8 cellular contexts compared by ENCODE assay signal in genomic region chr1:11935040-11935378, GRCh38. TPM values are rescaled to one million over a fixed set of nuclear protein-coding genes. Genes with fewer than 3 reads are reported as not detected.
DNase-seq lines count a peak whose midpoint lies in the region; ATAC-seq and TF ChIP-seq lines count a peak whose summit lies in the region.

No MANE protein-coding gene starts in this region.

- H3K9me3 ChIP-seq in tibial artery = no peaks in the 10 kb centered on the region

- peaks cover 0 to 53% (median 38%) of the 10 kb centered on the region in 4 donors for H3K4me1 ChIP-seq in tibial artery

- H3K4me1 Mint-ChIP-seq in activated T-cell treated with anti-CD3 and anti-CD28 coated beads, Interleukin-2, amount 50 U/mL, for 4 hours (ENCODE audit: low read depth) = peaks cover 3% of the 10 kb centered on the region
- peaks cover 6% of the 10 kb centered on the region for H3K4me1 Mint-ChIP-seq in activated naive CD8-positive, alpha-beta T cell treated with anti-CD3 and anti-CD28 coated beads for 36 hours

- ATAC-seq in activated T-cell treated with anti-CD3 and anti-CD28 coated beads, Interleukin-2, amount 50 U/mL, for 4 hours = no peak
- ATAC-seq in left lobe of liver (peak; percentile 9), GM21786 (IDR thresholded peaks at IDR 0.05; ENCODE audit: unreplicated experiment) (no peak)

- no peaks in the 10 kb centered on the region for H3K36me3 ChIP-seq in tibial artery

- peak overlapping the region; percentile 78 for H3K4me3 Mint-ChIP-seq in activated T-cell treated with anti-CD3 and anti-CD28 coated beads, Interleukin-2, amount 50 U/mL, for 4 hours
- H3K4me3 Mint-ChIP-seq in activated naive CD8-positive, alpha-beta T cell treated with anti-CD3 and anti-CD28 coated beads for 36 hours = peak overlapping the region; percentile 80

- H3K27me3 Mint-ChIP-seq in activated T-cell treated with anti-CD3 and anti-CD28 coated beads, Interleukin-2, amount 50 U/mL, for 4 hours (ENCODE audit: low read depth) = no peaks in the 10 kb centered on the region
- H3K27me3 Mint-ChIP-seq in activated naive CD8-positive, alpha-beta T cell treated with anti-CD3 and anti-CD28 coated beads for 36 hours = no peaks in the 10 kb centered on the region

- peak overlapping the region; percentile 81 to 87 for H3K27ac ChIP-seq in tibial artery

- H3K4me3 ChIP-seq in tibial artery = peak overlapping the region; percentile 58 to 80

- no peak for DNase-seq in activated T-cell treated with anti-CD3 and anti-CD28 coated beads, Interleukin-2, amount 50 U/mL, for 4 hours
- no peak for DNase-seq in activated T-cell treated with anti-CD3 and anti-CD28 coated beads, Interleukin-2, amount 50 U/mL, for 48 hours
- no peak for DNase-seq in activated naive CD8-positive, alpha-beta T cell treated with anti-CD3 and anti-CD28 coated beads for 36 hours
- no peak for DNase-seq in left lobe of liver (ENCODE audit: low spot score)
- DNase-seq in tibial artery = no peak
- no peak for DNase-seq in NCI-H1436 (lab: John Stamatoyannopoulos, UW)
- DNase-seq in GM19238 (ENCODE audit: insufficient read length, low spot score) = no peak

- TF ChIP-seq CTCF in tibial artery (IDR thresholded peaks at IDR 0.05) = no peak

- no peaks in the 10 kb centered on the region for H3K27me3 ChIP-seq in tibial artery

- H3K27ac Mint-ChIP-seq in activated naive CD8-positive, alpha-beta T cell treated with anti-CD3 and anti-CD28 coated beads for 36 hours = no peak overlapping the region

- intact Hi-C loops in tibial artery (cut with DNase I; ENCODE audit: low total_unique reads) = no loop called here

- no peaks in the 10 kb centered on the region for H3K9me3 Mint-ChIP-seq in activated T-cell treated with anti-CD3 and anti-CD28 coated beads, Interleukin-2, amount 50 U/mL, for 4 hours
- H3K9me3 Mint-ChIP-seq in activated naive CD8-positive, alpha-beta T cell treated with anti-CD3 and anti-CD28 coated beads for 36 hours = no peaks in the 10 kb centered on the region

- no peaks in the 10 kb centered on the region for H3K36me3 Mint-ChIP-seq in activated T-cell treated with anti-CD3 and anti-CD28 coated beads, Interleukin-2, amount 50 U/mL, for 4 hours (ENCODE audit: insufficient read depth)
- H3K36me3 Mint-ChIP-seq in activated naive CD8-positive, alpha-beta T cell treated with anti-CD3 and anti-CD28 coated beads for 36 hours = no peaks in the 10 kb centered on the region

RNA-seq across cellular contexts. Expression of gene PLOD1, which starts 0.5 kb away (rescaled TPM):
- total RNA-seq in activated T-cell treated with anti-CD3 and anti-CD28 coated beads, Interleukin-2, amount 50 U/mL, for 4 hours = 10 to 100 TPM; 11.8 to 20.4 (median 16.1) TPM
- 10 to 100 TPM; 21.9 to 22.5 TPM for total RNA-seq in activated naive CD8-positive, alpha-beta T cell treated with anti-CD3 and anti-CD28 coated beads for 36 hours
- total RNA-seq in left lobe of liver = 70.8 TPM

RNA-seq across cellular contexts. Expression of gene KIAA2013, which starts 8.8 kb away (rescaled TPM):
- total RNA-seq in activated T-cell treated with anti-CD3 and anti-CD28 coated beads, Interleukin-2, amount 50 U/mL, for 4 hours = 10 to 100 TPM; 31.4 to 39.3 (median 35.0) TPM
- 10 to 100 TPM; 27.5 to 30.1 TPM for total RNA-seq in activated naive CD8-positive, alpha-beta T cell treated with anti-CD3 and anti-CD28 coated beads for 36 hours
- 50.9 TPM for total RNA-seq in left lobe of liver

RNA-seq across cellular contexts. Expression of gene MFN2, which starts 45.2 kb away (rescaled TPM):
- 100 to 1,000 TPM in 1 of 3 donors, 10 to 100 TPM in 2; 96.2 to 105 (median 96.7) TPM for total RNA-seq in activated T-cell treated with anti-CD3 and anti-CD28 coated beads, Interleukin-2, amount 50 U/mL, for 4 hours
- total RNA-seq in activated naive CD8-positive, alpha-beta T cell treated with anti-CD3 and anti-CD28 coated beads for 36 hours = 10 to 100 TPM; 78.1 to 84.2 TPM
- 45.0 TPM for total RNA-seq in left lobe of liver
